Comparison of ENCODE assay signal across 8 cellular contexts in genomic region chr1:27428316-27429028, GRCh38. TPM values are rescaled to one million over a fixed set of nuclear protein-coding genes. Genes with fewer than 3 reads are reported as not detected.
DNase-seq lines count a peak whose midpoint lies in the region; ATAC-seq and TF ChIP-seq lines count a peak whose summit lies in the region.

No MANE protein-coding gene starts in this region.

- CTCF ChIA-PET in OCI-LY7 (lab: Charles Lee; ENCODE audit: unreplicated experiment) = interaction anchor here (1.1 to 1.7 kb wide), 2 partner anchors 12 to 14 kb away, joined by 3 read pairs; no protein-coding TSS in a partner anchor

- H3K27me3 ChIP-seq in DND-41 (ENCODE audit: insufficient read depth, low read length, poor library complexity) (no peaks in the 10 kb centered on the region), mesendoderm (ENCODE audit: insufficient read depth, low read length, poor library complexity) (no peaks in the 10 kb centered on the region), thymus (ENCODE audit: control insufficient read depth, insufficient read depth) (no peaks in the 10 kb centered on the region)

- POLR2A ChIA-PET in OCI-LY7 (lab: Charles Lee) = interaction anchor here (0.6 to 4.6 kb wide), 5 partner anchors 8 to 53 kb away, joined by 3 to 25 read pairs (median 4); no protein-coding TSS in a partner anchor

- no peak overlapping the region for H4K5ac ChIP-seq in mesendoderm (ENCODE audit: low read length)

- H3K4me3 ChIP-seq in DND-41 (ENCODE audit: low read depth in 1 of 2, low read length in 2 of 2) (no peak overlapping the region), OCI-LY7 (ENCODE audit: low read depth, low read length, poor library complexity, severe bottlenecking) (no peak overlapping the region), choroid plexus epithelial cell (ENCODE audit: low read depth, low read length) (no peak overlapping the region), mesendoderm (ENCODE audit: low read length) (no peak overlapping the region), thymus (ENCODE audit: low read length) (peak overlapping the region; percentile 3), lower leg skin (ENCODE audit: low read depth, poor library complexity, severe bottlenecking) (no peak overlapping the region)

- DNase-seq in DND-41 (peak; percentile 42), OCI-LY7 (ENCODE audit: low spot score) (no peak), choroid plexus epithelial cell (ENCODE audit: low read depth) (peak; percentile 41), mesendoderm (peak; percentile 79), lower leg skin (ENCODE audit: low spot score in 2 of 2) (no peak), T-helper 9 cell (no peak)

- peak overlapping the region; percentile 75 for H3K56ac ChIP-seq in mesendoderm (ENCODE audit: low read length)

- intact Hi-C loops in OCI-LY7 (cut with micrococcal nuclease; ENCODE audit: unreplicated experiment) = no loop called here
- intact Hi-C loops in lower leg skin (cut with DNase I; ENCODE audit: low total_unique reads) = no loop called here

- ATAC-seq in DND-41 (ENCODE audit: insufficient read depth, low read depth) (peak; percentile 67), HG03439 (IDR thresholded peaks at IDR 0.05; ENCODE audit: unreplicated experiment) (no peak)

- H3K36me3 ChIP-seq in DND-41 (ENCODE audit: insufficient read depth, low read length) (peaks cover 46% of the 10 kb centered on the region), OCI-LY7 (ENCODE audit: insufficient read depth, low read length) (peaks cover 41% of the 10 kb centered on the region), mesendoderm (ENCODE audit: control insufficient read depth, insufficient read depth, low read length) (peaks cover 2% of the 10 kb centered on the region), thymus (ENCODE audit: control insufficient read depth, insufficient read depth) (peaks cover 13% of the 10 kb centered on the region)

- TF ChIP-seq CTCF in DND-41 (IDR thresholded peaks at IDR 0.05; ENCODE audit: borderline replicate concordance, extremely low read depth, low read length, poor library complexity, severe bottlenecking) (no peak), OCI-LY7 (conservative IDR thresholded peaks at IDR 0.05; ENCODE audit: low read length) (no peak), choroid plexus epithelial cell (conservative IDR thresholded peaks at IDR 0.05; ENCODE audit: low read depth, low read length) (no peak), lower leg skin (IDR thresholded peaks at IDR 0.05) (no peak)

- peak overlapping the region; percentile 72 for H2BK5ac ChIP-seq in mesendoderm (ENCODE audit: low read length)

- H4K20me1 ChIP-seq in DND-41 (ENCODE audit: insufficient read depth, low read length) = peaks cover 21% of the 10 kb centered on the region; the same call in 1 of the 2 replicates
- H4K20me1 ChIP-seq in OCI-LY7 (ENCODE audit: insufficient read depth, low read length) = 0 out of 2 replicates have a peak, but pooled peaks cover 12% of the 10 kb centered on the region

- H2AK5ac ChIP-seq in mesendoderm (ENCODE audit: low read length) = no peak overlapping the region

- H2AFZ ChIP-seq in DND-41 (ENCODE audit: low read depth, low read length) (no peak overlapping the region), OCI-LY7 (ENCODE audit: low read length) (no peak overlapping the region)

- H2BK15ac ChIP-seq in mesendoderm (replicated peaks; ENCODE audit: low read depth) = no peak overlapping the region

- peaks cover 70% of the 10 kb centered on the region for H3K79me2 ChIP-seq in DND-41 (ENCODE audit: insufficient read depth, low read length)
- H3K79me2 ChIP-seq in OCI-LY7 (ENCODE audit: insufficient read depth, low read depth, low read length) = peaks cover 61% of the 10 kb centered on the region
- peaks cover 6% of the 10 kb centered on the region for H3K79me2 ChIP-seq in mesendoderm (ENCODE audit: control insufficient read depth, insufficient read depth, low read length)

- H3K4ac ChIP-seq in mesendoderm (ENCODE audit: low read depth, low read length) = peak overlapping the region; percentile 22

- WGBS in mesendoderm (ENCODE audit: extremely low coverage, insufficient coverage, low lambda C conversion rate) = no CpG with 5 or more reads among the region's 17 CpGs
- 1% methylated on average over 17 of the region's 17 CpGs for WGBS in thymus
- WGBS in lower leg skin, 2 donors = 12 to 23% methylated on average over 17 of the region's 17 CpGs

- H3K9me3 ChIP-seq in DND-41 (ENCODE audit: insufficient read depth, low read length, severe bottlenecking) (no peaks in the 10 kb centered on the region), OCI-LY7 (ENCODE audit: low read length) (no peaks in the 10 kb centered on the region), thymus (ENCODE audit: control insufficient read depth) (no peaks in the 10 kb centered on the region)

- no peak for TF ChIP-seq POLR2A in lower leg skin (IDR thresholded peaks at IDR 0.05)

- no peaks in the 10 kb centered on the region for H3K9me2 ChIP-seq in OCI-LY7 (ENCODE audit: insufficient read depth, low read length)

- H3K23ac ChIP-seq in mesendoderm (ENCODE audit: low read length) = no peak overlapping the region

- BruUV-seq in OCI-LY7 (replicated peaks; lab: Mats Ljungman, UMichigan) = no TSS peak

- H3K4me1 ChIP-seq in DND-41 (ENCODE audit: insufficient read depth, low read length) = peaks cover 7% of the 10 kb centered on the region; the same call in 1 of the 2 replicates
- H3K4me1 ChIP-seq in OCI-LY7 (ENCODE audit: insufficient read depth, low read length, poor library complexity, severe bottlenecking) = peaks cover 76% of the 10 kb centered on the region
- peaks cover 24% of the 10 kb centered on the region for H3K4me1 ChIP-seq in mesendoderm (ENCODE audit: control insufficient read depth, low read depth, low read length)
- peaks cover 52% of the 10 kb centered on the region for H3K4me1 ChIP-seq in thymus (ENCODE audit: control insufficient read depth, insufficient read depth, low read length)

- no peak overlapping the region for H4K8ac ChIP-seq in mesendoderm (ENCODE audit: low read depth, low read length)

- peaks cover 8% of the 10 kb centered on the region for H3K79me1 ChIP-seq in mesendoderm (ENCODE audit: low read length)

- no peak overlapping the region for H3K9ac ChIP-seq in DND-41 (ENCODE audit: low read depth, low read length)
- peak overlapping the region; percentile 46 for H3K9ac ChIP-seq in mesendoderm (ENCODE audit: low read length)

- H3K4me2 ChIP-seq in DND-41 (ENCODE audit: insufficient read depth, low read length) (no peak overlapping the region), OCI-LY7 (ENCODE audit: low read length) (no peak overlapping the region; the same call in 1 of the 2 replicates), mesendoderm (ENCODE audit: low read length) (no peak overlapping the region)

- no peak overlapping the region for H2BK120ac ChIP-seq in mesendoderm (ENCODE audit: low read depth, low read length)

- no peak overlapping the region for H3K27ac ChIP-seq in DND-41 (ENCODE audit: low read length)
- H3K27ac ChIP-seq in OCI-LY7 (ENCODE audit: low read depth, low read length, poor library complexity, severe bottlenecking) = peak overlapping the region; percentile 54
- H3K27ac ChIP-seq in mesendoderm (ENCODE audit: low read depth, low read length) = peak overlapping the region; percentile 92
- H3K27ac ChIP-seq in thymus (ENCODE audit: low read depth) = peak overlapping the region; percentile 82

- peak overlapping the region; percentile 52 for H3K18ac ChIP-seq in mesendoderm (ENCODE audit: low read length)

RNA-seq across cellular contexts. Expression of gene GPR3, which starts 36.0 kb away (rescaled TPM):
- total RNA-seq in OCI-LY7 (2014; rRNA removed; shearing (Covaris generic)) = 0.21 and 0.32 TPM in 2 replicates
- total RNA-seq in OCI-LY7 (2022) (0.22 and 0.25 TPM in 2 replicates), lower leg skin (1 to 10 TPM in 2 of 4 donors, under 1 TPM in 2; 0.22 to 1.3 (median 0.68) TPM)
- polyA plus RNA-seq in mesendoderm (2013, experiment 1 of 2) = 10.4 TPM
- 10.7 TPM for polyA plus RNA-seq in mesendoderm (2013, experiment 2 of 2)
- polyA plus RNA-seq in thymus = 0.37 TPM

RNA-seq across cellular contexts. Expression of gene CD164L2, which starts 45.3 kb away (rescaled TPM):
- total RNA-seq in OCI-LY7 (2014; rRNA removed; shearing (Covaris generic)) = 0.13 TPM in 1 of 2 replicates, not detected in the other
- total RNA-seq in OCI-LY7 (2022) = not detected in 2 replicates
- 0.17 TPM for polyA plus RNA-seq in mesendoderm (2013, experiment 1 of 2)
- polyA plus RNA-seq in mesendoderm (2013, experiment 2 of 2) = 0.11 TPM
- polyA plus RNA-seq in thymus = 2.4 TPM
- total RNA-seq in lower leg skin = 10 to 100 TPM in 2 of 4 donors, 1 to 10 TPM in 2; 4.3 to 12.0 (median 10.0) TPM

RNA-seq across cellular contexts. Expression of gene FCN3, which starts 53.8 kb away (rescaled TPM):
- not detected in 2 replicates for total RNA-seq in OCI-LY7 (2014; rRNA removed; shearing (Covaris generic))
- not detected in 2 replicates for total RNA-seq in OCI-LY7 (2022)
- polyA plus RNA-seq in mesendoderm (2013, experiment 1 of 2) = 0.04 TPM
- not detected for polyA plus RNA-seq in mesendoderm (2013, experiment 2 of 2)
- polyA plus RNA-seq in thymus = 10.7 TPM
- total RNA-seq in lower leg skin = 1 to 10 TPM in 3 of 4 donors, not detected in 1; 1.0 to 6.5 (median 1.7) TPM

Comparison
In these comparisons a context has a peak if more than half of its experiments do, and no peak if none do; other contexts are left out.
1. DNase-seq: peak in DND-41 (single experiment), choroid plexus epithelial cell (single experiment) and mesendoderm (single experiment); none in OCI-LY7 (single experiment), lower leg skin (0 of 2) and T-helper 9 cell (single experiment).
2. RNA of gene CD164L2, which starts 45.3 kb away (total RNA-seq): 4.3 to 12.0 TPM in lower leg skin; 0.13 TPM in OCI-LY7; every median in the first group is over 4 times any median in the second.